12 cellular contexts compared by ENCODE assay signal in genomic region chr6:140051521-140052455, GRCh38.
DNase-seq lines count a peak whose midpoint lies in the region; ATAC-seq and TF ChIP-seq lines count a peak whose summit lies in the region.
"Had no signal": no experiment of that assay in that cellular context is flagged by ENCODE, and none has a peak within 500 bp of the region (broad histone marks: within the 10 kb centered on the region; RNA-seq: fewer than 3 reads in every experiment).

No MANE protein-coding gene starts in this region.

- H3K36me3 Mint-ChIP-seq in activated CD4-positive, alpha-beta T cell treated with anti-CD3 and anti-CD28 coated beads for 36 hours (ENCODE audit: low read depth) = no peaks in the 10 kb centered on the region
- no peaks in the 10 kb centered on the region for H3K36me3 Mint-ChIP-seq in effector memory CD8-positive, alpha-beta T cell (ENCODE audit: insufficient read depth)
- H3K36me3 Mint-ChIP-seq in natural killer cell = no peaks in the 10 kb centered on the region

- H3K27ac ChIP-seq in brain microvascular endothelial cell = peak overlapping the region; percentile 92

- H3K27me3 ChIP-seq in BJ (ENCODE audit: control insufficient read depth, insufficient read depth, low read length) (no peaks in the 10 kb centered on the region), brain microvascular endothelial cell (replicated peaks) (no peaks in the 10 kb centered on the region)

- no peak overlapping the region for H3K4me3 Mint-ChIP-seq in activated CD4-positive, alpha-beta T cell treated with anti-CD3 and anti-CD28 coated beads for 36 hours
- H3K4me3 Mint-ChIP-seq in effector memory CD8-positive, alpha-beta T cell = no peak overlapping the region
- no peak overlapping the region for H3K4me3 Mint-ChIP-seq in natural killer cell
- H3K4me3 Mint-ChIP-seq: activated CD8-positive, alpha-beta T cell treated with anti-CD3 and anti-CD28 coated beads for 36 hours had no signal

- no peak for TF ChIP-seq CTCF in BJ (IDR thresholded peaks at IDR 0.05; ENCODE audit: insufficient read depth, low read depth, low read length)
- no peak for TF ChIP-seq CTCF in brain microvascular endothelial cell (IDR thresholded peaks at IDR 0.05; ENCODE audit: low read depth, low read length, missing control alignments)
- TF ChIP-seq CTCF in natural killer cell (IDR thresholded peaks at IDR 0.05) = no peak

- in situ Hi-C loops in brain microvascular endothelial cell (cut with HindIII; ENCODE audit: low pct_ligation_motif_present, low sequenced_read_pairs) = loop anchor here (10.0 kb wide), 1 partner anchor 677 kb away; the partner anchor contains the start of gene CITED2

- intact Hi-C loops in activated CD4-positive, alpha-beta T cell treated with anti-CD3 and anti-CD28 coated beads for 36 hours (cut with DNase I, micrococcal nuclease) = no loop called here
- intact Hi-C loops in natural killer cell (cut with micrococcal nuclease) = no loop called here

- POLR2A ChIA-PET in BJ (lab: Charles Lee) = interaction anchor here (0.7 to 2.5 kb wide), 13 partner anchors 8 to 682 kb away, joined by 3 to 18 read pairs (median 5); partner anchors contain the start of gene CITED2
- POLR2A ChIA-PET in activated CD4-positive, alpha-beta T cell treated with anti-CD3 and anti-CD28 coated beads for 36 hours (lab: Charles Lee) = no interaction called here

- CTCF ChIA-PET in BJ (lab: Yijun Ruan, JAX) = interaction anchor here (0.7 to 1.7 kb wide), 13 partner anchors 13 to 1237 kb away, joined by 3 to 7 read pairs (median 3); no protein-coding TSS in a partner anchor
- CTCF ChIA-PET in activated CD4-positive, alpha-beta T cell treated with anti-CD3 and anti-CD28 coated beads for 36 hours (lab: Charles Lee) = interaction anchor here (0.6 kb wide), 1 partner anchor 579 kb away, joined by 3 read pairs; no protein-coding TSS in a partner anchor

- H3K9me3 Mint-ChIP-seq in activated CD4-positive, alpha-beta T cell treated with anti-CD3 and anti-CD28 coated beads for 36 hours (ENCODE audit: low read depth) = no peaks in the 10 kb centered on the region
- H3K9me3 Mint-ChIP-seq in effector memory CD8-positive, alpha-beta T cell = no peaks in the 10 kb centered on the region
- no peaks in the 10 kb centered on the region for H3K9me3 Mint-ChIP-seq in natural killer cell

- no peak overlapping the region for H3K27ac Mint-ChIP-seq in activated CD4-positive, alpha-beta T cell treated with anti-CD3 and anti-CD28 coated beads for 36 hours
- H3K27ac Mint-ChIP-seq in effector memory CD8-positive, alpha-beta T cell = no peak overlapping the region
- H3K27ac Mint-ChIP-seq in natural killer cell = no peak overlapping the region
- H3K27ac Mint-ChIP-seq: activated CD8-positive, alpha-beta T cell treated with anti-CD3 and anti-CD28 coated beads for 36 hours had no signal

- DNase-seq in BJ (ENCODE audit: low read depth) (peak; percentile 95), NCI-H1436 (lab: John Stamatoyannopoulos, UW) (peak; percentile 32), brain microvascular endothelial cell (peak; percentile 97), lung microvascular endothelial cell (ENCODE audit: low read depth in 2 of 2) (peak; percentile 48 to 93), natural killer cell (no peak), LoVo (ENCODE audit: low spot score) (no peak)
- DNase-seq in activated CD4-positive, alpha-beta T cell treated with anti-CD3 and anti-CD28 coated beads for 36 hours = no peak
- DNase-seq in effector memory CD8-positive, alpha-beta T cell = no peak
- DNase-seq: activated CD8-positive, alpha-beta T cell treated with anti-CD3 and anti-CD28 coated beads for 36 hours; DMS79; KG1; SHP77 had no signal

- no peak overlapping the region for H3K4me3 ChIP-seq in BJ (ENCODE audit: low read depth, low read length)
- H3K4me3 ChIP-seq in brain microvascular endothelial cell (ENCODE audit: low read depth, low read length) = no peak overlapping the region

- no peaks in the 10 kb centered on the region for H3K27me3 Mint-ChIP-seq in activated CD4-positive, alpha-beta T cell treated with anti-CD3 and anti-CD28 coated beads for 36 hours
- peaks cover 23 to 29% of the 10 kb centered on the region in 2 donors for H3K27me3 Mint-ChIP-seq in effector memory CD8-positive, alpha-beta T cell
- H3K27me3 Mint-ChIP-seq in natural killer cell (ENCODE audit: low read depth in 2 of 2) = peaks cover 0 to 8% of the 10 kb centered on the region in 2 donors

- ATAC-seq in activated CD4-positive, alpha-beta T cell treated with anti-CD3 and anti-CD28 coated beads for 36 hours = no peak
- no peak for ATAC-seq in effector memory CD8-positive, alpha-beta T cell (replicated peaks)
- ATAC-seq in natural killer cell = no peak
- ATAC-seq: activated CD8-positive, alpha-beta T cell treated with anti-CD3 and anti-CD28 coated beads for 36 hours had no signal

- H3K36me3 ChIP-seq in BJ (ENCODE audit: control insufficient read depth, insufficient read depth, low read length) = no peaks in the 10 kb centered on the region
- no peaks in the 10 kb centered on the region for H3K36me3 ChIP-seq in brain microvascular endothelial cell (replicated peaks)

- H3K4me1 Mint-ChIP-seq in activated CD4-positive, alpha-beta T cell treated with anti-CD3 and anti-CD28 coated beads for 36 hours = no peaks in the 10 kb centered on the region
- no peaks in the 10 kb centered on the region for H3K4me1 Mint-ChIP-seq in effector memory CD8-positive, alpha-beta T cell (ENCODE audit: low read depth in 2 of 2)
- no peaks in the 10 kb centered on the region for H3K4me1 Mint-ChIP-seq in natural killer cell

Comparison
In these comparisons a context has a peak if more than half of its experiments do, and no peak if none do; other contexts are left out.
1. DNase-seq: peak in BJ (single experiment), NCI-H1436 (single experiment), brain microvascular endothelial cell (single experiment) and lung microvascular endothelial cell (2 of 2); none in activated CD4-positive, alpha-beta T cell treated with anti-CD3 and anti-CD28 coated beads for 36 hours (single experiment), effector memory CD8-positive, alpha-beta T cell (0 of 3), natural killer cell (single experiment) and LoVo (single experiment).